1 cellular context compared by ENCODE assay signal in the genomic region with DNA sequence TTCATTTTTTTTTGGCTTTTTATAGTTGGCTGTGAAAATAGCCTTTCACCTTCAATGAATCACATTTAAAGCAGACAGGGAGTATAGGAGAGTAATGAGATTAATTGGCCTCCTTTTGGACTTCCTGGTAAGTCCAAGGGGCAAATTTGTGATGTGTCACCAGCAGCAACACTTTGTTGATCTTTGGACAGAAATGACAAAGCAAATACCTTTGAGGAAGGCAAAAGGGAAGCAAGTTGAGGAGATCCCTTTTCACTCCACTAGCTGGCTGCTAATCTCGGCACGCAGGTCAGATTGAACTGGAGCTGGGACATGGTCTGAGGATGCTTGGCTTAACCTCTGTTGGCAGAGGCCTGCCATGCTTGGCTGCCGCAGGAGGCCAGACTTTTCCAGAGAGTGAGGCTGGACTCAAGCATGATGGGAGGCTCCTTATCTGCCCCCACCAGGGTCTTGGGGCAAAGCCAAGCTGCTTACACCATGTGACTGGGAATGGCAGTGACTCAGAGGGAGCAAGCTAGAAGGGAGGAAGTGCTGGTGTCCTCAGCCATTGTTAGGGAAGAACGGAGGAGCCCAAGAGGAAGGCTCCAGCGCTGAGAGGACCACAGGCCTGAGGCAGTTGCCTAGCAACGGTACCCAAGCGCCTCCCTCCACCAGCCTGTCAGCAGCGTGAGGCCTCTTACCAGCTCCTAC.
TF ChIP-seq lines count a peak whose summit lies in the region.

No MANE protein-coding gene starts in this region.

TF ChIP-seq in K562, 482 proteins besides CTCF, POLR2A, EP300 and RAD21 (continued from another document and continues in another):
- TF ChIP-seq ZNF263 (CRISPR knock-in tag; IDR thresholded peaks at IDR 0.05; ENCODE audit: borderline replicate concordance) (no peak), CBFA2T3 (IDR thresholded peaks at IDR 0.05) (peak; percentile 59), EHMT2 (IDR thresholded peaks at IDR 0.05) (peak; percentile 57; the same call in 1 of the 2 replicates), HDAC1 (IDR thresholded peaks at IDR 0.05) (peak in 1 of 2 experiments; percentile 47; a peak in 2 of 4 replicates), KDM1A (IDR thresholded peaks at IDR 0.05) (peak; percentile 67 to 72; a peak in 3 of 4 replicates), TAF15 (IDR thresholded peaks at IDR 0.05; ENCODE audit: low read depth, low read length) (no peak), SOX6 (IDR thresholded peaks at IDR 0.05) (peak; percentile 78), MAZ (CRISPR knock-in tag; conservative IDR thresholded peaks at IDR 0.05 in 1 of 2, IDR thresholded peaks at IDR 0.05 in 1 of 2) (peak in 1 of 2 experiments; percentile 58; a peak in 1 of 4 replicates), THRAP3 (IDR thresholded peaks at IDR 0.05; ENCODE audit: borderline replicate concordance) (no peak), SUPT5H (IDR thresholded peaks at IDR 0.05) (no peak), DMBX1 (CRISPR knock-in tag; IDR thresholded peaks at IDR 0.05; ENCODE audit: borderline replicate concordance) (no peak), ATF1 (CRISPR knock-in tag; IDR thresholded peaks at IDR 0.05) (no peak), ATF1 (tag; IDR thresholded peaks at IDR 0.05) (0 out of 2 replicates have a peak, but pooled peaks have one; percentile 29), FOXJ2 (tag; IDR thresholded peaks at IDR 0.05) (peak; percentile 92), ESRRB (CRISPR knock-in tag; IDR thresholded peaks at IDR 0.05; ENCODE audit: borderline replicate concordance) (no peak), SAFB2 (IDR thresholded peaks at IDR 0.05; ENCODE audit: borderline replicate concordance, low read depth, low read length, severe bottlenecking) (no peak), ZNF699 (CRISPR knock-in tag; IDR thresholded peaks at IDR 0.05; ENCODE audit: insufficient replicate concordance) (no peak), ZNF23 (CRISPR knock-in tag; IDR thresholded peaks at IDR 0.05) (no peak), DACH1 (IDR thresholded peaks at IDR 0.05; ENCODE audit: partially characterized antibody) (no peak), GABPB2 (CRISPR knock-in tag; conservative IDR thresholded peaks at IDR 0.05) (no peak), NFRKB (IDR thresholded peaks at IDR 0.05; ENCODE audit: low read depth) (no peak), ZNF589 (CRISPR knock-in tag; IDR thresholded peaks at IDR 0.05; ENCODE audit: low read depth) (peak; percentile 61; the same call in 1 of the 2 replicates), TEAD2 (tag; IDR thresholded peaks at IDR 0.05) (no peak), SMAD3 (CRISPR knock-in tag; conservative IDR thresholded peaks at IDR 0.05) (no peak), ZFP36 (IDR thresholded peaks at IDR 0.05; ENCODE audit: low read depth, low read length, partially characterized antibody) (no peak), RBM25 (IDR thresholded peaks at IDR 0.05; ENCODE audit: low read depth, low read length, severe bottlenecking) (no peak)
- TF ChIP-seq, protein P1, sequence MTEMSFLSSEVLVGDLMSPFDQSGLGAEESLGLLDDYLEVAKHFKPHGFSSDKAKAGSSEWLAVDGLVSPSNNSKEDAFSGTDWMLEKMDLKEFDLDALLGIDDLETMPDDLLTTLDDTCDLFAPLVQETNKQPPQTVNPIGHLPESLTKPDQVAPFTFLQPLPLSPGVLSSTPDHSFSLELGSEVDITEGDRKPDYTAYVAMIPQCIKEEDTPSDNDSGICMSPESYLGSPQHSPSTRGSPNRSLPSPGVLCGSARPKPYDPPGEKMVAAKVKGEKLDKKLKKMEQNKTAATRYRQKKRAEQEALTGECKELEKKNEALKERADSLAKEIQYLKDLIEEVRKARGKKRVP (CRISPR knock-in tag; IDR thresholded peaks at IDR 0.05) = no peak
- TF ChIP-seq, protein P2, sequence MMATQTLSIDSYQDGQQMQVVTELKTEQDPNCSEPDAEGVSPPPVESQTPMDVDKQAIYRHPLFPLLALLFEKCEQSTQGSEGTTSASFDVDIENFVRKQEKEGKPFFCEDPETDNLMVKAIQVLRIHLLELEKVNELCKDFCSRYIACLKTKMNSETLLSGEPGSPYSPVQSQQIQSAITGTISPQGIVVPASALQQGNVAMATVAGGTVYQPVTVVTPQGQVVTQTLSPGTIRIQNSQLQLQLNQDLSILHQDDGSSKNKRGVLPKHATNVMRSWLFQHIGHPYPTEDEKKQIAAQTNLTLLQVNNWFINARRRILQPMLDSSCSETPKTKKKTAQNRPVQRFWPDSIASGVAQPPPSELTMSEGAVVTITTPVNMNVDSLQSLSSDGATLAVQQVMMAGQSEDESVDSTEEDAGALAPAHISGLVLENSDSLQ (IDR thresholded peaks at IDR 0.05) = no peak
- TF ChIP-seq, protein P3, sequence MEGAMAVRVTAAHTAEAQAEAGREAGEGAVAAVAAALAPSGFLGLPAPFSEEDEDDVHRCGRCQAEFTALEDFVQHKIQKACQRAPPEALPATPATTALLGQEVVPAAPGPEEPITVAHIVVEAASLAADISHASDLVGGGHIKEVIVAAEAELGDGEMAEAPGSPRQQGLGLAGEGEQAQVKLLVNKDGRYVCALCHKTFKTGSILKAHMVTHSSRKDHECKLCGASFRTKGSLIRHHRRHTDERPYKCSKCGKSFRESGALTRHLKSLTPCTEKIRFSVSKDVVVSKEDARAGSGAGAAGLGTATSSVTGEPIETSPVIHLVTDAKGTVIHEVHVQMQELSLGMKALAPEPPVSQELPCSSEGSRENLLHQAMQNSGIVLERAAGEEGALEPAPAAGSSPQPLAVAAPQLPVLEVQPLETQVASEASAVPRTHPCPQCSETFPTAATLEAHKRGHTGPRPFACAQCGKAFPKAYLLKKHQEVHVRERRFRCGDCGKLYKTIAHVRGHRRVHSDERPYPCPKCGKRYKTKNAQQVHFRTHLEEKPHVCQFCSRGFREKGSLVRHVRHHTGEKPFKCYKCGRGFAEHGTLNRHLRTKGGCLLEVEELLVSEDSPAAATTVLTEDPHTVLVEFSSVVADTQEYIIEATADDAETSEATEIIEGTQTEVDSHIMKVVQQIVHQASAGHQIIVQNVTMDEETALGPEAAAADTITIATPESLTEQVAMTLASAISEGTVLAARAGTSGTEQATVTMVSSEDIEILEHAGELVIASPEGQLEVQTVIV (CRISPR knock-in tag; IDR thresholded peaks at IDR 0.05; ENCODE audit: borderline replicate concordance) = no peak
- TF ChIP-seq, protein P4, sequence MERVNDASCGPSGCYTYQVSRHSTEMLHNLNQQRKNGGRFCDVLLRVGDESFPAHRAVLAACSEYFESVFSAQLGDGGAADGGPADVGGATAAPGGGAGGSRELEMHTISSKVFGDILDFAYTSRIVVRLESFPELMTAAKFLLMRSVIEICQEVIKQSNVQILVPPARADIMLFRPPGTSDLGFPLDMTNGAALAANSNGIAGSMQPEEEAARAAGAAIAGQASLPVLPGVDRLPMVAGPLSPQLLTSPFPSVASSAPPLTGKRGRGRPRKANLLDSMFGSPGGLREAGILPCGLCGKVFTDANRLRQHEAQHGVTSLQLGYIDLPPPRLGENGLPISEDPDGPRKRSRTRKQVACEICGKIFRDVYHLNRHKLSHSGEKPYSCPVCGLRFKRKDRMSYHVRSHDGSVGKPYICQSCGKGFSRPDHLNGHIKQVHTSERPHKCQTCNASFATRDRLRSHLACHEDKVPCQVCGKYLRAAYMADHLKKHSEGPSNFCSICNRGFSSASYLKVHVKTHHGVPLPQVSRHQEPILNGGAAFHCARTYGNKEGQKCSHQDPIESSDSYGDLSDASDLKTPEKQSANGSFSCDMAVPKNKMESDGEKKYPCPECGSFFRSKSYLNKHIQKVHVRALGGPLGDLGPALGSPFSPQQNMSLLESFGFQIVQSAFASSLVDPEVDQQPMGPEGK (CRISPR knock-in tag; IDR thresholded peaks at IDR 0.05; ENCODE audit: borderline replicate concordance) = no peak
- TF ChIP-seq, protein P5, sequence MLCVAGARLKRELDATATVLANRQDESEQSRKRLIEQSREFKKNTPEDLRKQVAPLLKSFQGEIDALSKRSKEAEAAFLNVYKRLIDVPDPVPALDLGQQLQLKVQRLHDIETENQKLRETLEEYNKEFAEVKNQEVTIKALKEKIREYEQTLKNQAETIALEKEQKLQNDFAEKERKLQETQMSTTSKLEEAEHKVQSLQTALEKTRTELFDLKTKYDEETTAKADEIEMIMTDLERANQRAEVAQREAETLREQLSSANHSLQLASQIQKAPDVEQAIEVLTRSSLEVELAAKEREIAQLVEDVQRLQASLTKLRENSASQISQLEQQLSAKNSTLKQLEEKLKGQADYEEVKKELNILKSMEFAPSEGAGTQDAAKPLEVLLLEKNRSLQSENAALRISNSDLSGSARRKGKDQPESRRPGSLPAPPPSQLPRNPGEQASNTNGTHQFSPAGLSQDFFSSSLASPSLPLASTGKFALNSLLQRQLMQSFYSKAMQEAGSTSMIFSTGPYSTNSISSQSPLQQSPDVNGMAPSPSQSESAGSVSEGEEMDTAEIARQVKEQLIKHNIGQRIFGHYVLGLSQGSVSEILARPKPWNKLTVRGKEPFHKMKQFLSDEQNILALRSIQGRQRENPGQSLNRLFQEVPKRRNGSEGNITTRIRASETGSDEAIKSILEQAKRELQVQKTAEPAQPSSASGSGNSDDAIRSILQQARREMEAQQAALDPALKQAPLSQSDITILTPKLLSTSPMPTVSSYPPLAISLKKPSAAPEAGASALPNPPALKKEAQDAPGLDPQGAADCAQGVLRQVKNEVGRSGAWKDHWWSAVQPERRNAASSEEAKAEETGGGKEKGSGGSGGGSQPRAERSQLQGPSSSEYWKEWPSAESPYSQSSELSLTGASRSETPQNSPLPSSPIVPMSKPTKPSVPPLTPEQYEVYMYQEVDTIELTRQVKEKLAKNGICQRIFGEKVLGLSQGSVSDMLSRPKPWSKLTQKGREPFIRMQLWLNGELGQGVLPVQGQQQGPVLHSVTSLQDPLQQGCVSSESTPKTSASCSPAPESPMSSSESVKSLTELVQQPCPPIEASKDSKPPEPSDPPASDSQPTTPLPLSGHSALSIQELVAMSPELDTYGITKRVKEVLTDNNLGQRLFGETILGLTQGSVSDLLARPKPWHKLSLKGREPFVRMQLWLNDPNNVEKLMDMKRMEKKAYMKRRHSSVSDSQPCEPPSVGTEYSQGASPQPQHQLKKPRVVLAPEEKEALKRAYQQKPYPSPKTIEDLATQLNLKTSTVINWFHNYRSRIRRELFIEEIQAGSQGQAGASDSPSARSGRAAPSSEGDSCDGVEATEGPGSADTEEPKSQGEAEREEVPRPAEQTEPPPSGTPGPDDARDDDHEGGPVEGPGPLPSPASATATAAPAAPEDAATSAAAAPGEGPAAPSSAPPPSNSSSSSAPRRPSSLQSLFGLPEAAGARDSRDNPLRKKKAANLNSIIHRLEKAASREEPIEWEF (CRISPR knock-in tag; IDR thresholded peaks at IDR 0.05) = no peak
- TF ChIP-seq, protein P6, sequence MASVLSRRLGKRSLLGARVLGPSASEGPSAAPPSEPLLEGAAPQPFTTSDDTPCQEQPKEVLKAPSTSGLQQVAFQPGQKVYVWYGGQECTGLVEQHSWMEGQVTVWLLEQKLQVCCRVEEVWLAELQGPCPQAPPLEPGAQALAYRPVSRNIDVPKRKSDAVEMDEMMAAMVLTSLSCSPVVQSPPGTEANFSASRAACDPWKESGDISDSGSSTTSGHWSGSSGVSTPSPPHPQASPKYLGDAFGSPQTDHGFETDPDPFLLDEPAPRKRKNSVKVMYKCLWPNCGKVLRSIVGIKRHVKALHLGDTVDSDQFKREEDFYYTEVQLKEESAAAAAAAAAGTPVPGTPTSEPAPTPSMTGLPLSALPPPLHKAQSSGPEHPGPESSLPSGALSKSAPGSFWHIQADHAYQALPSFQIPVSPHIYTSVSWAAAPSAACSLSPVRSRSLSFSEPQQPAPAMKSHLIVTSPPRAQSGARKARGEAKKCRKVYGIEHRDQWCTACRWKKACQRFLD (CRISPR knock-in tag; IDR thresholded peaks at IDR 0.05) = no peak; the same call in 1 of the 2 replicates
- TF ChIP-seq, protein P7, sequence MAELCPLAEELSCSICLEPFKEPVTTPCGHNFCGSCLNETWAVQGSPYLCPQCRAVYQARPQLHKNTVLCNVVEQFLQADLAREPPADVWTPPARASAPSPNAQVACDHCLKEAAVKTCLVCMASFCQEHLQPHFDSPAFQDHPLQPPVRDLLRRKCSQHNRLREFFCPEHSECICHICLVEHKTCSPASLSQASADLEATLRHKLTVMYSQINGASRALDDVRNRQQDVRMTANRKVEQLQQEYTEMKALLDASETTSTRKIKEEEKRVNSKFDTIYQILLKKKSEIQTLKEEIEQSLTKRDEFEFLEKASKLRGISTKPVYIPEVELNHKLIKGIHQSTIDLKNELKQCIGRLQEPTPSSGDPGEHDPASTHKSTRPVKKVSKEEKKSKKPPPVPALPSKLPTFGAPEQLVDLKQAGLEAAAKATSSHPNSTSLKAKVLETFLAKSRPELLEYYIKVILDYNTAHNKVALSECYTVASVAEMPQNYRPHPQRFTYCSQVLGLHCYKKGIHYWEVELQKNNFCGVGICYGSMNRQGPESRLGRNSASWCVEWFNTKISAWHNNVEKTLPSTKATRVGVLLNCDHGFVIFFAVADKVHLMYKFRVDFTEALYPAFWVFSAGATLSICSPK (IDR thresholded peaks at IDR 0.05; ENCODE audit: borderline replicate concordance) = no peak
- TF ChIP-seq, protein P8, sequence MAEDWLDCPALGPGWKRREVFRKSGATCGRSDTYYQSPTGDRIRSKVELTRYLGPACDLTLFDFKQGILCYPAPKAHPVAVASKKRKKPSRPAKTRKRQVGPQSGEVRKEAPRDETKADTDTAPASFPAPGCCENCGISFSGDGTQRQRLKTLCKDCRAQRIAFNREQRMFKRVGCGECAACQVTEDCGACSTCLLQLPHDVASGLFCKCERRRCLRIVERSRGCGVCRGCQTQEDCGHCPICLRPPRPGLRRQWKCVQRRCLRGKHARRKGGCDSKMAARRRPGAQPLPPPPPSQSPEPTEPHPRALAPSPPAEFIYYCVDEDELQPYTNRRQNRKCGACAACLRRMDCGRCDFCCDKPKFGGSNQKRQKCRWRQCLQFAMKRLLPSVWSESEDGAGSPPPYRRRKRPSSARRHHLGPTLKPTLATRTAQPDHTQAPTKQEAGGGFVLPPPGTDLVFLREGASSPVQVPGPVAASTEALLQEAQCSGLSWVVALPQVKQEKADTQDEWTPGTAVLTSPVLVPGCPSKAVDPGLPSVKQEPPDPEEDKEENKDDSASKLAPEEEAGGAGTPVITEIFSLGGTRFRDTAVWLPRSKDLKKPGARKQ (CRISPR knock-in tag; IDR thresholded peaks at IDR 0.05) = no peak
